In the genomic region with DNA sequence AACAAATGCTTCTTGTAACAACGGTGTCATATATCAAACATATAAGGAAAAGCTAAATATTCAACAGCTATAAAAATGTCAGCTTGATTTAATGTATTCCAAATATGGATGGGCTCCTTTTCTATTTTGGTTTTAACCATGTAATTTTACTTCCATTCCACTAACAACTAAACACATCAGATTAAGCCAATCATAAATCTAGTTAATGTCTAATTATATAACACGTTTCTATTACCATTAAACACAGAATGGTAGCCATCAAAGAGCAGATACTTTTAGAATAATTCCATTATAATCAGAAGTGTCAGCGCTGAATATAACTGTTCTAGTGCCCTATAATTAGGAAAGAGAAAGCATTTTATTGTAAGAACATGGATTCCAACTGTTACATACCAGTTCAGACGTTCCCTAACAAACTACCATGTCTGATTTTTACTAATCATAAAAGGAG, we compare ENCODE assay signal across 9 cellular contexts. TPM values are rescaled to one million over a fixed set of nuclear protein-coding genes. Genes with fewer than 3 reads are reported as not detected.
A peak's percentile ranks its signal among the peaks of the same experiment; 100 is the strongest.
DNase-seq lines count a peak whose midpoint lies in the region; ATAC-seq, FAIRE-seq and TF ChIP-seq lines count a peak whose summit lies in the region.
"Had no signal": no experiment of that assay in that cellular context is flagged by ENCODE, and none has a peak within 500 bp of the region (broad histone marks: within the 10 kb centered on the region; RNA-seq: fewer than 3 reads in every experiment).

No MANE protein-coding gene starts in this region.

- no peak for TF ChIP-seq POLR2A in sigmoid colon (IDR thresholded peaks at IDR 0.05)

- H3K27me3 ChIP-seq in sigmoid colon = no peaks in the 10 kb centered on the region

- no peak for TF ChIP-seq EP300 in sigmoid colon (IDR thresholded peaks at IDR 0.05)

- intact Hi-C loops in sigmoid colon (cut with DNase I) = no loop called here

- DNase-seq in NCI-H748 (lab: John Stamatoyannopoulos, UW; ENCODE audit: unreplicated experiment) (peak; percentile 5), NCI-H748 treated with DMSO at 0.1 percent for 48 hours (lab: John Stamatoyannopoulos, UW) (no peak), choroid plexus epithelial cell (ENCODE audit: low read depth) (no peak), sigmoid colon (no peak), GM13976 (ENCODE audit: low spot score) (no peak), urothelium cell line (ENCODE audit: low spot score) (no peak)

- FAIRE-seq in urothelium cell line (lab: Jason Lieb, UNC) = no peak
- FAIRE-seq: bronchial epithelial cell had no signal

- H3K36me3 ChIP-seq in sigmoid colon = no peaks in the 10 kb centered on the region

- in situ Hi-C loops in GM13976 (cut with MboI; ENCODE audit: low sequenced_read_pairs, unreplicated experiment) = no loop called here

- H3K27ac ChIP-seq in sigmoid colon = peak overlapping the region in 3 of 4 donors; percentile 6 to 22 (median 19)

- peak; percentile 13 for ATAC-seq in HG03196 (IDR thresholded peaks at IDR 0.05; ENCODE audit: unreplicated experiment)
- ATAC-seq in HG02852 (IDR thresholded peaks at IDR 0.05; ENCODE audit: unreplicated experiment) = no peak

- H3K4me3 ChIP-seq in choroid plexus epithelial cell (ENCODE audit: low read depth, low read length) (peak overlapping the region; percentile 35), sigmoid colon (peak overlapping the region in 2 of 4 donors; percentile 20 to 22)

- TF ChIP-seq CTCF in choroid plexus epithelial cell (conservative IDR thresholded peaks at IDR 0.05; ENCODE audit: low read depth, low read length) (no peak), sigmoid colon (IDR thresholded peaks at IDR 0.05) (no peak), GM13976 (IDR thresholded peaks at IDR 0.05; ENCODE audit: borderline replicate concordance, control extremely low read depth, extremely low read depth, insufficient read depth, missing control alignments) (no peak)

- H3K9me3 ChIP-seq in sigmoid colon = no peaks in the 10 kb centered on the region

- peaks cover 0 to 16% (median 6%) of the 10 kb centered on the region in 4 donors for H3K4me1 ChIP-seq in sigmoid colon

- WGBS in sigmoid colon, 2 donors = 19 to 30% methylated on average over 4 of the region's 4 CpGs

RNA-seq across cellular contexts. Expression of a gene that starts 10.0 kb away (rescaled TPM):
- 10 to 100 TPM; 35.2 to 54.6 (median 45.7) TPM for total RNA-seq in sigmoid colon
- polyA plus RNA-seq in sigmoid colon = 100 to 1,000 TPM; 107 to 136 (median 124) TPM

RNA-seq across cellular contexts. Expression of a gene that starts 10.3 kb away (rescaled TPM):
- 1 to 10 TPM; 3.8 to 5.3 (median 4.2) TPM for total RNA-seq in sigmoid colon
- 10 to 100 TPM in 2 of 3 donors, 1 to 10 TPM in 1; 5.4 to 12.1 (median 10.4) TPM for polyA plus RNA-seq in sigmoid colon

RNA-seq across cellular contexts. Expression of a gene that starts 38.9 kb away (rescaled TPM):
- 10 to 100 TPM; 26.3 to 31.9 (median 28.4) TPM for total RNA-seq in sigmoid colon
- polyA plus RNA-seq in sigmoid colon = 10 to 100 TPM; 14.1 to 18.6 (median 16.0) TPM
